ENCODE assay signal across 18 cellular contexts in the genomic region with DNA sequence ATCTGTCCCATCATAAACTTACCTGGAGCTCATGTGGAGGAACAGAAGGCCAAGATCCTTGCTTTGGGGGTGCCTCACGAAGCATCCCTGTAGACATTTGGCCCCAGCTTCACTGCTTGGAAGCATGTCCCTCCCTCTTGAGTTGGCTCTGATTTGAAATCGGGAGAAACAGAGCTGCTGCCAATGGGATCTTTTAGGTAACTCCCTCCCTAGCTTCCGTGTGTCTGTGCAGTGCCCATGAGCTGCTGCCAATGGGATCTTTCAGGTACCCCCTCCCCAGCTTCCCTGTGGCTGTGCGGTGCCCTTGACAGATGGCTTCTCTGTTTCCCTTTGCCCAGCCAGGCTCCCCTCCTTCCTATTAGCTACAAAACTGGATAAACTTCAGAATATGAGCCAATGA.
DNase-seq lines count a peak whose midpoint lies in the region; ATAC-seq and TF ChIP-seq lines count a peak whose summit lies in the region.
"Had no signal": no experiment of that assay in that cellular context is flagged by ENCODE, and none has a peak within 500 bp of the region (broad histone marks: within the 10 kb centered on the region; RNA-seq: fewer than 3 reads in every experiment).

No MANE protein-coding gene starts in this region.

- no peaks in the 10 kb centered on the region for H4K20me1 ChIP-seq in mammary epithelial cell (ENCODE audit: insufficient read depth, low read length)

- H3K4me3 ChIP-seq in mammary epithelial cell (replicated peaks in 1 of 3; ENCODE audit: insufficient read depth in 1 of 3, low read depth in 2 of 3, low read length in 3 of 3): no peak overlapping the region
- H3K4me3 ChIP-seq: Peyer's patch had no signal

- H3K36me3 ChIP-seq in mammary epithelial cell (ENCODE audit: insufficient read depth, low read length): no peaks in the 10 kb centered on the region

- dilution Hi-C loops in mammary epithelial cell (cut with HindIII; ENCODE audit: low sequenced_read_pairs): no loop called here

- H3K27ac ChIP-seq in mammary epithelial cell (ENCODE audit: insufficient read depth, low read depth, low read length): no peak overlapping the region
- H3K27ac ChIP-seq: C4-2B, Peyer's patch had no signal

- H3K27me3 ChIP-seq in mammary epithelial cell (ENCODE audit: insufficient read depth, low read length): no peaks in the 10 kb centered on the region
- H3K27me3 ChIP-seq: Peyer's patch had no signal

- no peaks in the 10 kb centered on the region for H3K9me3 ChIP-seq in mammary epithelial cell (replicated peaks; ENCODE audit: insufficient read depth, low read length)
- H3K9me3 ChIP-seq: Peyer's patch had no signal

- intact Hi-C loops in MCF 10A (cut with micrococcal nuclease): no loop called here
- intact Hi-C loops in mammary epithelial cell (cut with micrococcal nuclease): no loop called here

- no peak overlapping the region for H3K9ac ChIP-seq in mammary epithelial cell (ENCODE audit: insufficient read depth, low read length)

- CTCF ChIA-PET in MCF 10A (lab: Yijun Ruan, JAX) (interaction anchor here (0.6 to 1.4 kb wide), 8 partner anchors 10 to 741 kb away, joined by 3 to 7 read pairs (median 3); no protein-coding TSS in a partner anchor), mammary epithelial cell (lab: Charles Lee; ENCODE audit: low non-redundant PET) (interaction anchor here (0.6 kb wide), 1 partner anchor 117 kb away, joined by 5 read pairs; no protein-coding TSS in a partner anchor)

- ATAC-seq in stimulated activated naive B cell treated with anti-CD40 and anti-IgM and Interleukin-4, amounts not matched to agents 10 μg/mL and 1 μg/mL and 100 μg/mL, for 72 hours (replicated peaks): no peak
- ATAC-seq in GM18505 (IDR thresholded peaks at IDR 0.05; ENCODE audit: unreplicated experiment) (no peak), GM18861 (IDR thresholded peaks at IDR 0.05; ENCODE audit: unreplicated experiment) (no peak), GM18498 (IDR thresholded peaks at IDR 0.05; ENCODE audit: unreplicated experiment) (no peak)
- ATAC-seq: SK-N-SH treated with all-trans-retinoic acid at 6 μM for 48 hours had no signal

- H2AFZ ChIP-seq in mammary epithelial cell (ENCODE audit: low read depth, low read length): no peak overlapping the region

- H3K4me1 ChIP-seq in mammary epithelial cell (ENCODE audit: insufficient read depth, low read length): no peaks in the 10 kb centered on the region

- H3K9me3 Mint-ChIP-seq in MCF 10A (ENCODE audit: unreplicated experiment): no peaks in the 10 kb centered on the region
- no peaks in the 10 kb centered on the region for H3K9me3 Mint-ChIP-seq in stimulated activated naive B cell treated with anti-CD40 and anti-IgM and Interleukin-4, amounts not matched to agents 10 μg/mL and 1 μg/mL and 100 μg/mL, for 72 hours

- H3K4me2 ChIP-seq in mammary epithelial cell (ENCODE audit: insufficient read depth, low read depth, low read length): no peak overlapping the region

- peaks cover 15% of the 10 kb centered on the region for H3K4me1 Mint-ChIP-seq in MCF 10A (ENCODE audit: insufficient read depth, unreplicated experiment)
- peaks cover 43 to 48% of the 10 kb centered on the region in 2 donors for H3K4me1 Mint-ChIP-seq in stimulated activated naive B cell treated with anti-CD40 and anti-IgM and Interleukin-4, amounts not matched to agents 10 μg/mL and 1 μg/mL and 100 μg/mL, for 72 hours

- peaks cover 7% of the 10 kb centered on the region for H3K36me3 Mint-ChIP-seq in MCF 10A (ENCODE audit: insufficient read depth, unreplicated experiment)
- no peaks in the 10 kb centered on the region for H3K36me3 Mint-ChIP-seq in stimulated activated naive B cell treated with anti-CD40 and anti-IgM and Interleukin-4, amounts not matched to agents 10 μg/mL and 1 μg/mL and 100 μg/mL, for 72 hours

- no peak overlapping the region for H3K4me3 Mint-ChIP-seq in MCF 10A (ENCODE audit: unreplicated experiment)
- H3K4me3 Mint-ChIP-seq in stimulated activated naive B cell treated with anti-CD40 and anti-IgM and Interleukin-4, amounts not matched to agents 10 μg/mL and 1 μg/mL and 100 μg/mL, for 72 hours: no peak overlapping the region

- 100% methylated on average over 4 of the region's 4 CpGs for WGBS in mammary epithelial cell (ENCODE audit: low coverage, missing lambda C conversion rate)

- H3K27me3 Mint-ChIP-seq in MCF 10A (ENCODE audit: insufficient read depth, unreplicated experiment): no peaks in the 10 kb centered on the region
- H3K27me3 Mint-ChIP-seq in stimulated activated naive B cell treated with anti-CD40 and anti-IgM and Interleukin-4, amounts not matched to agents 10 μg/mL and 1 μg/mL and 100 μg/mL, for 72 hours: no peaks in the 10 kb centered on the region

- POLR2A ChIA-PET in MCF 10A (lab: Yijun Ruan, JAX): interaction anchor here (1.0 to 2.4 kb wide), 2 partner anchors 12 to 19 kb away, joined by 3 to 8 read pairs; no protein-coding TSS in a partner anchor

- DNase-seq in MCF 10A (ENCODE audit: unreplicated experiment) (no peak), mammary epithelial cell (no peak), NCI-H446 treated with DMSO at 0.1 percent for 48 hours (lab: John Stamatoyannopoulos, UW) (peak; percentile 53), cerebellum (ENCODE audit: low spot score) (peak; percentile 63)
- DNase-seq in stimulated activated naive B cell treated with anti-CD40 and anti-IgM and Interleukin-4, amounts not matched to agents 10 μg/mL and 1 μg/mL and 100 μg/mL, for 72 hours: no peak
- DNase-seq: DND-41; MM.1S; NCI-H1048; NCI-H1417 treated with DMSO at 0.1 percent for 48 hours; NCI-H187; NCI-H2107; NK-92 treated with Interleukin-12 subunit alpha and Interleukin-12 subunit beta, amount 100 ng/mL, for 24 hours; Peyer's patch had no signal

- in situ Hi-C loops in mammary epithelial cell (cut with MboI; ENCODE audit: low sequenced_read_pairs in 2 of 2): no loop called here

- BruUV-seq in MCF 10A (replicated peaks; lab: Mats Ljungman, UMichigan) (no TSS peak), mammary epithelial cell (replicated peaks; lab: Mats Ljungman, UMichigan) (no TSS peak)

- TF ChIP-seq POLR2A in GM18505 (IDR thresholded peaks at IDR 0.05; ENCODE audit: borderline replicate concordance, extremely low read depth, insufficient read depth, insufficient read length): no peak

- peak overlapping the region; percentile 42 for H3K27ac Mint-ChIP-seq in MCF 10A (ENCODE audit: low read depth, unreplicated experiment)
- H3K27ac Mint-ChIP-seq in stimulated activated naive B cell treated with anti-CD40 and anti-IgM and Interleukin-4, amounts not matched to agents 10 μg/mL and 1 μg/mL and 100 μg/mL, for 72 hours: peak overlapping the region; percentile 73

- H3K79me2 ChIP-seq in mammary epithelial cell (ENCODE audit: insufficient read depth, low read length): no peaks in the 10 kb centered on the region

- TF ChIP-seq CTCF in MCF 10A (IDR thresholded peaks at IDR 0.05; ENCODE audit: unreplicated experiment): no peak
- no peak for TF ChIP-seq CTCF in mammary epithelial cell (conservative IDR thresholded peaks at IDR 0.05 in 1 of 2, IDR thresholded peaks at IDR 0.05 in 1 of 2; ENCODE audit: extremely low read depth in 1 of 2, insufficient read depth in 1 of 2, low read depth in 1 of 2, low read length in 2 of 2)

Comparison
In these comparisons a context has a peak if more than half of its experiments do, and no peak if none do; other contexts are left out.
1. DNase-seq: peak in NCI-H446 treated with DMSO at 0.1 percent for 48 hours (single experiment) and cerebellum (single experiment); none in MCF 10A (single experiment), mammary epithelial cell (single experiment) and stimulated activated naive B cell treated with anti-CD40 and anti-IgM and Interleukin-4, amounts not matched to agents 10 μg/mL and 1 μg/mL and 100 μg/mL, for 72 hours (single experiment).